ENCODE assay signal across 8 cellular contexts in genomic region chr6:144215932-144216667, GRCh38.
DNase-seq lines count a peak whose midpoint lies in the region; ATAC-seq and TF ChIP-seq lines count a peak whose summit lies in the region.

No MANE protein-coding gene starts in this region.

- no TSS peak for BruUV-seq in HCT116 (replicated peaks; lab: Mats Ljungman, UMichigan)

- no peaks in the 10 kb centered on the region for H3K36me3 ChIP-seq in HCT116 (ENCODE audit: control insufficient read depth in 1 of 2, insufficient read depth in 2 of 2, low read length in 2 of 2)
- H3K36me3 ChIP-seq in MM.1S (replicated peaks; ENCODE audit: insufficient read depth, low read length), result no peaks in the 10 kb centered on the region
- no peaks in the 10 kb centered on the region for H3K36me3 ChIP-seq in stomach

- no peak for TF ChIP-seq POLR2A in HCT116 (IDR thresholded peaks at IDR 0.05; ENCODE audit: borderline replicate concordance, extremely low read depth, insufficient read depth, insufficient read length)
- no peak for TF ChIP-seq POLR2A in stomach (IDR thresholded peaks at IDR 0.05)

- H3K9me3 Mint-ChIP-seq in neural crest cell, result peaks cover 3% of the 10 kb centered on the region

- H3K36me3 Mint-ChIP-seq in neural crest cell (ENCODE audit: low read depth), result peaks cover 3% of the 10 kb centered on the region

- H3K27me3 Mint-ChIP-seq in neural crest cell (ENCODE audit: low read depth), result peaks cover 16% of the 10 kb centered on the region

- ATAC-seq in HCT116, result peak; percentile 87

- peaks cover 34% of the 10 kb centered on the region for H3K4me1 Mint-ChIP-seq in neural crest cell

- no peaks in the 10 kb centered on the region for H3K79me2 ChIP-seq in HCT116 (ENCODE audit: insufficient read depth, low read length)
- no peaks in the 10 kb centered on the region for H3K79me2 ChIP-seq in MM.1S (ENCODE audit: low read length)

- no peak for TF ChIP-seq EP300 in stomach (IDR thresholded peaks at IDR 0.05)

- H3K9ac ChIP-seq in HCT116 (ENCODE audit: low read length) (peak overlapping the region; percentile 58), MM.1S (ENCODE audit: low read length) (peak overlapping the region; percentile 86)

- 0 out of 2 replicates have a peak, but pooled peaks cover 4% of the 10 kb centered on the region for H3F3A ChIP-seq in MM.1S (ENCODE audit: insufficient read depth, low read length)

- no peaks in the 10 kb centered on the region for H3K27me3 ChIP-seq in HCT116 (ENCODE audit: insufficient read depth, low read length)
- no peaks in the 10 kb centered on the region for H3K27me3 ChIP-seq in MM.1S (replicated peaks; ENCODE audit: insufficient read depth, low read length)
- H3K27me3 ChIP-seq in stomach, result no peaks in the 10 kb centered on the region

- RAD21 ChIA-PET in HCT116 (lab: Charles Lee; ENCODE audit: low non-redundant PET in 1 of 2, low total read pairs in 2 of 2, uncharacterized antibody in 2 of 2, unreplicated experiment in 2 of 2), result interaction anchor here in 1 of 2 experiments (0.7 kb wide), 2 partner anchors 24 to 67 kb away, joined by 3 read pairs; no protein-coding TSS in a partner anchor

- peak; percentile 94 for DNase-seq in GM03348 (ENCODE audit: low spot score)
- DNase-seq in HCT116 (ENCODE audit: low read depth, low spot score), result peak; percentile 91
- peak; percentile 85 for DNase-seq in MM.1S
- DNase-seq in SHP77 treated with DMSO at 0.1 percent for 48 hours (lab: John Stamatoyannopoulos, UW), result peak; percentile 96
- peak; percentile 88 for DNase-seq in activated gamma-delta T cell treated with anti-CD3 and anti-CD28 coated beads, Interleukin-2, amount 50 U/mL, for 16 hours (ENCODE audit: low read depth)
- peak; percentile 93 to 98 for DNase-seq in foreskin fibroblast
- DNase-seq in neural crest cell (ENCODE audit: low read depth, low spot score), result peak; percentile 97
- DNase-seq in stomach, result peak; percentile 94

- peak; percentile 69 for TF ChIP-seq RAD21 in HCT116 (IDR thresholded peaks at IDR 0.05; ENCODE audit: low read depth)

- peaks cover 0 to 9% of the 10 kb centered on the region in 2 experiments; a peak in 1 of 4 replicates for H3K9me3 ChIP-seq in HCT116 (ENCODE audit: control insufficient read depth in 1 of 2, insufficient read depth in 1 of 2, low read depth in 1 of 2, low read length in 2 of 2)
- H3K9me3 ChIP-seq in MM.1S (replicated peaks; ENCODE audit: insufficient read depth, low read length), result no peaks in the 10 kb centered on the region
- no peaks in the 10 kb centered on the region for H3K9me3 ChIP-seq in stomach

- H3K4me2 ChIP-seq in HCT116 (ENCODE audit: low read length), result peak overlapping the region; percentile 77
- peak overlapping the region; percentile 81 for H3K4me2 ChIP-seq in MM.1S (ENCODE audit: low read depth, low read length)

- peak overlapping the region; percentile 88 for H3K4me3 Mint-ChIP-seq in neural crest cell

- 0 to 1% (median 0%) methylated on average over 38 to 61 of the region's 61 CpGs for WGBS in stomach, 5 donors

- H3K4me3 ChIP-seq in HCT116 (replicated peaks in 1 of 2; ENCODE audit: low read depth in 1 of 2, low read length in 2 of 2) (peak overlapping the region; percentile 45 to 58), MM.1S (ENCODE audit: low read length) (peak overlapping the region; percentile 69), foreskin fibroblast (ENCODE audit: low read depth in 1 of 2, low read length in 2 of 2) (peak overlapping the region; percentile 55 to 72), stomach (peak overlapping the region; percentile 62 to 68 (median 65))

- CTCF ChIA-PET in HCT116 (lab: Charles Lee), result interaction anchor here (1.0 to 1.8 kb wide), 2 partner anchors 71 to 111 kb away, joined by 3 to 6 read pairs; no protein-coding TSS in a partner anchor

- intact Hi-C loops in HCT116 (cut with micrococcal nuclease) (loop anchor here (2.0 to 5.0 kb wide), 5 partner anchors 71 to 639 kb away; no protein-coding TSS in a partner anchor), stomach (cut with DNase I; ENCODE audit: low total_unique reads) (no loop called here)

- TF ChIP-seq CTCF in HCT116 (IDR thresholded peaks at IDR 0.05 in 2 of 3, conservative IDR thresholded peaks at IDR 0.05 in 1 of 3; ENCODE audit: borderline replicate concordance in 1 of 3, insufficient read depth in 1 of 3, low read depth in 2 of 3, low read length in 2 of 3), result peak; percentile 59 to 64 (median 63); a peak in 5 of 6 replicates
- TF ChIP-seq CTCF in MM.1S (IDR thresholded peaks at IDR 0.05; ENCODE audit: low read length), result peak; percentile 44
- peak; percentile 68 for TF ChIP-seq CTCF in foreskin fibroblast (IDR thresholded peaks at IDR 0.05; ENCODE audit: low read depth, low read length)
- peak; percentile 74 for TF ChIP-seq CTCF in neural crest cell (conservative IDR thresholded peaks at IDR 0.05)
- peak in 4 of 7 experiments; percentile 57 to 76 (median 66) for TF ChIP-seq CTCF in stomach (IDR thresholded peaks at IDR 0.05)

- POLR2A ChIA-PET in HCT116 (lab: Charles Lee), result interaction anchor here (0.7 kb wide), 1 partner anchor 15 kb away, joined by 3 read pairs; no protein-coding TSS in a partner anchor

- H3K9me2 ChIP-seq in HCT116 (ENCODE audit: insufficient read depth), result no peaks in the 10 kb centered on the region
- H3K9me2 ChIP-seq in MM.1S (replicated peaks; ENCODE audit: insufficient read depth, low read length), result no peaks in the 10 kb centered on the region

- H3K27ac ChIP-seq in HCT116 (ENCODE audit: low read depth, low read length) (peak overlapping the region; percentile 61), MM.1S (ENCODE audit: low read length) (peak overlapping the region; percentile 89), stomach (peak overlapping the region; percentile 83 to 99 (median 94))

- H3K4me1 ChIP-seq in HCT116 (ENCODE audit: control insufficient read depth in 1 of 2, insufficient read depth in 2 of 2, low read length in 2 of 2) (peaks cover 7 to 22% of the 10 kb centered on the region in 2 experiments; a peak in 3 of 4 replicates), MM.1S (ENCODE audit: low read length) (peaks cover 4% of the 10 kb centered on the region; the same call in 1 of the 2 replicates), stomach (peaks cover 7 to 32% (median 22%) of the 10 kb centered on the region in 4 donors)

- H4K20me1 ChIP-seq in HCT116 (ENCODE audit: insufficient read depth), result no peaks in the 10 kb centered on the region
- H4K20me1 ChIP-seq in MM.1S (ENCODE audit: insufficient read depth, low read length), result no peaks in the 10 kb centered on the region

- H3K27ac Mint-ChIP-seq in neural crest cell (ENCODE audit: unreplicated experiment), result peak overlapping the region; percentile 69

- H2AFZ ChIP-seq in HCT116 (ENCODE audit: low read depth, low read length, poor library complexity, severe bottlenecking) (peak overlapping the region; percentile 82), MM.1S (ENCODE audit: low read length) (peak overlapping the region; percentile 90)

TF ChIP-seq in HCT116, 20 proteins besides CTCF, POLR2A, EP300 and RAD21 (continues in another document):
- TF ChIP-seq EZH2phosphoT487 (IDR thresholded peaks at IDR 0.05; ENCODE audit: borderline replicate concordance), result no peak
- no peak; the same call in 1 of the 2 replicates for TF ChIP-seq FOSL1 (IDR thresholded peaks at IDR 0.05; ENCODE audit: low read depth)
- TF ChIP-seq CBX3 (IDR thresholded peaks at IDR 0.05; ENCODE audit: low read depth), result peak; percentile 47; the same call in 1 of the 2 replicates
- TF ChIP-seq SIN3A (IDR thresholded peaks at IDR 0.05; ENCODE audit: low read depth), result peak; percentile 39; the same call in 1 of the 2 replicates
- TF ChIP-seq SRF (IDR thresholded peaks at IDR 0.05; ENCODE audit: low read depth), result no peak
- peak; percentile 76 for TF ChIP-seq ZFX (IDR thresholded peaks at IDR 0.05)
- TF ChIP-seq YY1 (IDR thresholded peaks at IDR 0.05; ENCODE audit: extremely low read depth, insufficient replicate concordance, low read depth, low read length), result peak; percentile 72
- no peak for TF ChIP-seq SP1 (IDR thresholded peaks at IDR 0.05; ENCODE audit: low read depth)
- no peak for TF ChIP-seq JUND (IDR thresholded peaks at IDR 0.05)
- TF ChIP-seq CEBPB (IDR thresholded peaks at IDR 0.05; ENCODE audit: low read depth), result no peak
- no peak for TF ChIP-seq ZNF274 (IDR thresholded peaks at IDR 0.05; ENCODE audit: low read depth, low read length)
- TF ChIP-seq TCF7L2 (IDR thresholded peaks at IDR 0.05; ENCODE audit: borderline replicate concordance, extremely low read depth, insufficient read depth, insufficient read length), result peak; percentile 25
- peak; percentile 88 for TF ChIP-seq MAX (IDR thresholded peaks at IDR 0.05)
- peak; percentile 74 for TF ChIP-seq ZBTB33 (IDR thresholded peaks at IDR 0.05; ENCODE audit: extremely low read depth, insufficient replicate concordance, low read length)
- peak; percentile 98 for TF ChIP-seq ATF3 (IDR thresholded peaks at IDR 0.05)

Comparison
In these comparisons a context has a peak if more than half of its experiments do, and no peak if none do; other contexts are left out.
1. Peak in every context shown above with its lines: DNase-seq, ATAC-seq, H3K4me3 ChIP-seq and H3K27ac ChIP-seq.